In the genomic region with DNA sequence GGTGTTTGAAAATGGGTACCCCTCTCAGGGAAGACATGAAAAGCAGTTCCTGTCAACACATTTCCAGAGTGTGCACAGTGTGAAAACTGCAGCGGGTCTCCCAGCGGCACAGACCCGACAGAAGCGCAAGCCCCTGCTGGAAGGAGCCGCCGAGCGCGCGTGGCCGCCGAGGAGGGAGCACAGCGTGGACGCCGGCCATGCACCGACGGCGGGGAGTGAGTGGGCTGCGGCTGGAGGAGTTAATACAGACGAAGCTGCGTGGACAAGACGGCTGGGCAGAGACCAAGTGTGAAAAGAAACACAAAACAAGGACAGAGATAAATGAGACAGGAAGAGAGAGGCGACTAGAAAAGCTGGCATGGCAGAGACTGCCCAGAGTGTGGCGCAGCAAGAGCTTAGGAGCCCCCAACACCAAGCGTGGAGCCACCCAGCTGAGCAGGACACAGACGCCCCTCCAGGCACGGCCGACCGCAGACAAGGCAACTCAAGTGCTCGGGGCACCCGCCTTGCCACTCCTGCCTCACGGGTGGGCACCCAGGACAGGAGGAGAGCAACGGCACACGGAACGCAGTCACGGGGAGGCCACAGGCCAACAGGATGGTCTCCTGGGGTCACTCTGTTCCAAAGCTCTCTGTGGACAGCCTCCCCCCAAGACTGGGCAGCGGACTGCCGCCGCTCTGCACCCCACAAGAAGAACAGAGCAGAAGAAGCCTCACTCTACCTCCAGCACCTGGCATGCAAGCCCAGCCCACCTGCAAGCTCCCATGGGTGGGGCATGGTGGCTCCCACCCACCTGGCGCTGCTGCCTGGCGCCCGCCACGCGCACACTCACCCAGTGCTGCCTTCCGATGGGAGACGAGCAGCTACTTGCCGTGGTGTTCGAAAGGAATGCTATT, we compare ENCODE assay signal across 1 cellular context.
TF ChIP-seq lines count a peak whose summit lies in the region.

No MANE protein-coding gene starts in this region.

TF ChIP-seq in IMR-90, 13 proteins besides CTCF, POLR2A, EP300 and RAD21:
- no peak for TF ChIP-seq SMC3 (IDR thresholded peaks at IDR 0.05; ENCODE audit: low read depth, low read length)
- TF ChIP-seq, protein P1, sequence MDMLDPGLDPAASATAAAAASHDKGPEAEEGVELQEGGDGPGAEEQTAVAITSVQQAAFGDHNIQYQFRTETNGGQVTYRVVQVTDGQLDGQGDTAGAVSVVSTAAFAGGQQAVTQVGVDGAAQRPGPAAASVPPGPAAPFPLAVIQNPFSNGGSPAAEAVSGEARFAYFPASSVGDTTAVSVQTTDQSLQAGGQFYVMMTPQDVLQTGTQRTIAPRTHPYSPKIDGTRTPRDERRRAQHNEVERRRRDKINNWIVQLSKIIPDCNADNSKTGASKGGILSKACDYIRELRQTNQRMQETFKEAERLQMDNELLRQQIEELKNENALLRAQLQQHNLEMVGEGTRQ (IDR thresholded peaks at IDR 0.05; ENCODE audit: low read depth, low read length), result no peak
- no peak for TF ChIP-seq MAFK (IDR thresholded peaks at IDR 0.05; ENCODE audit: low read depth, low read length)
- no peak for TF ChIP-seq MAZ (IDR thresholded peaks at IDR 0.05; ENCODE audit: borderline replicate concordance, low read depth, low read length)
- no peak for TF ChIP-seq BHLHE40 (IDR thresholded peaks at IDR 0.05; ENCODE audit: low read depth, low read length)
- no peak for TF ChIP-seq FOS (IDR thresholded peaks at IDR 0.05; ENCODE audit: low read depth, low read length)
- no peak for TF ChIP-seq CEBPB (IDR thresholded peaks at IDR 0.05; ENCODE audit: low read depth, low read length)
- TF ChIP-seq NFE2L2 (IDR thresholded peaks at IDR 0.05; ENCODE audit: low read depth, low read length), result no peak
- no peak for TF ChIP-seq RFX5 (IDR thresholded peaks at IDR 0.05; ENCODE audit: low read depth, low read length)
- TF ChIP-seq, protein P2, sequence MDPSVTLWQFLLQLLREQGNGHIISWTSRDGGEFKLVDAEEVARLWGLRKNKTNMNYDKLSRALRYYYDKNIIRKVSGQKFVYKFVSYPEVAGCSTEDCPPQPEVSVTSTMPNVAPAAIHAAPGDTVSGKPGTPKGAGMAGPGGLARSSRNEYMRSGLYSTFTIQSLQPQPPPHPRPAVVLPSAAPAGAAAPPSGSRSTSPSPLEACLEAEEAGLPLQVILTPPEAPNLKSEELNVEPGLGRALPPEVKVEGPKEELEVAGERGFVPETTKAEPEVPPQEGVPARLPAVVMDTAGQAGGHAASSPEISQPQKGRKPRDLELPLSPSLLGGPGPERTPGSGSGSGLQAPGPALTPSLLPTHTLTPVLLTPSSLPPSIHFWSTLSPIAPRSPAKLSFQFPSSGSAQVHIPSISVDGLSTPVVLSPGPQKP (IDR thresholded peaks at IDR 0.05; ENCODE audit: borderline replicate concordance, low read depth, low read length), result no peak
- TF ChIP-seq RCOR1 (IDR thresholded peaks at IDR 0.05; ENCODE audit: insufficient replicate concordance, low read length), result no peak
- no peak for TF ChIP-seq MXI1 (IDR thresholded peaks at IDR 0.05; ENCODE audit: borderline replicate concordance, low read depth, low read length)
- no peak for TF ChIP-seq CHD1 (IDR thresholded peaks at IDR 0.05; ENCODE audit: low read depth, low read length)
TF ChIP-seq in IMR-90: peak in this region for 0.
